ENCODE assay signal across 11 cellular contexts in genomic region chr4:130028552-130028951, GRCh38.
DNase-seq lines count a peak whose midpoint lies in the region; ATAC-seq and TF ChIP-seq lines count a peak whose summit lies in the region.
"Had no signal": no experiment of that assay in that cellular context is flagged by ENCODE, and none has a peak within 500 bp of the region (broad histone marks: within the 10 kb centered on the region; RNA-seq: fewer than 3 reads in every experiment).

No MANE protein-coding gene starts in this region.

- H3K36me3 ChIP-seq in DOHH2 (ENCODE audit: control insufficient read depth, low read length): no peaks in the 10 kb centered on the region
- no peaks in the 10 kb centered on the region for H3K36me3 ChIP-seq in OCI-LY3 (replicated peaks; ENCODE audit: low read depth, low read length)
- no peaks in the 10 kb centered on the region for H3K36me3 ChIP-seq in esophagus muscularis mucosa
- H3K36me3 ChIP-seq: MG63 had no signal

- no peak for TF ChIP-seq CTCF in DOHH2 (IDR thresholded peaks at IDR 0.05; ENCODE audit: low read depth, low read length, poor library complexity, severe bottlenecking)
- TF ChIP-seq CTCF in OCI-LY3 (IDR thresholded peaks at IDR 0.05; ENCODE audit: low read depth, low read length): no peak
- no peak for TF ChIP-seq CTCF in esophagus muscularis mucosa (IDR thresholded peaks at IDR 0.05)

- H3K9me3 ChIP-seq in DOHH2 (ENCODE audit: control insufficient read depth, insufficient read depth, low read length) (no peaks in the 10 kb centered on the region), OCI-LY3 (ENCODE audit: insufficient read depth, low read length) (no peaks in the 10 kb centered on the region), esophagus muscularis mucosa (no peaks in the 10 kb centered on the region), T-helper 17 cell (ENCODE audit: control insufficient read depth, low read length, poor library complexity, severe bottlenecking) (no peaks in the 10 kb centered on the region)
- H3K9me3 ChIP-seq: MG63 had no signal

- no peaks in the 10 kb centered on the region for H3K27me3 Mint-ChIP-seq in T-helper 17 cell

- H3K27ac ChIP-seq in DOHH2 (ENCODE audit: low read depth, low read length) (no peak overlapping the region), OCI-LY3 (ENCODE audit: low read length) (peak overlapping the region; percentile 16), esophagus muscularis mucosa (replicated peaks in 1 of 4) (no peak overlapping the region)

- no peaks in the 10 kb centered on the region for H3K36me3 Mint-ChIP-seq in T-helper 17 cell (ENCODE audit: low read depth)

- H3K9me2 ChIP-seq in DOHH2 (replicated peaks; ENCODE audit: control insufficient read depth, low read length): no peaks in the 10 kb centered on the region

- ATAC-seq in GM19468 (IDR thresholded peaks at IDR 0.05; ENCODE audit: extremely low read depth, unreplicated experiment) (peak; percentile 82), HG03103 (IDR thresholded peaks at IDR 0.05; ENCODE audit: low read depth, unreplicated experiment) (peak; percentile 96), T-helper 17 cell (no peak)

- H3K27me3 ChIP-seq in DOHH2 (ENCODE audit: control insufficient read depth, low read length): no peaks in the 10 kb centered on the region
- H3K27me3 ChIP-seq in OCI-LY3 (ENCODE audit: low read depth, low read length): no peaks in the 10 kb centered on the region
- no peaks in the 10 kb centered on the region for H3K27me3 ChIP-seq in esophagus muscularis mucosa
- H3K27me3 ChIP-seq: MG63 had no signal

- DNase-seq in esophagus muscularis mucosa (ENCODE audit: extremely low spot score) (no peak), T-helper 17 cell (no peak), SHP77 (lab: John Stamatoyannopoulos, UW) (no peak), GM03348 (ENCODE audit: low spot score) (no peak)
- DNase-seq: activated naive CD4-positive, alpha-beta T cell treated with Interleukin-2 at 50 U/mL for 16 hours; kidney; MG63 had no signal

- H3K4me3 ChIP-seq in DOHH2 (ENCODE audit: low read length): no peak overlapping the region
- H3K4me3 ChIP-seq in OCI-LY3 (ENCODE audit: low read length): peak overlapping the region; percentile 15
- H3K4me3 ChIP-seq in esophagus muscularis mucosa: no peak overlapping the region
- H3K4me3 ChIP-seq: MG63 had no signal

- 30% methylated on average over 3 of the region's 3 CpGs for WGBS in esophagus muscularis mucosa

- no peak overlapping the region for H3K4me3 Mint-ChIP-seq in T-helper 17 cell

- H3K79me2 ChIP-seq in DOHH2 (ENCODE audit: control insufficient read depth, low read length): no peaks in the 10 kb centered on the region
- H3K79me2 ChIP-seq in OCI-LY3 (ENCODE audit: low read length): no peaks in the 10 kb centered on the region

- no peaks in the 10 kb centered on the region for H3K4me1 Mint-ChIP-seq in T-helper 17 cell

- H3K4me2 ChIP-seq in DOHH2 (ENCODE audit: low read length) (peak overlapping the region; percentile 45), OCI-LY3 (ENCODE audit: low read length) (peak overlapping the region; percentile 59)

- H3K4me1 ChIP-seq in DOHH2 (ENCODE audit: control insufficient read depth, low read length): peaks cover 14% of the 10 kb centered on the region
- peaks cover 38% of the 10 kb centered on the region for H3K4me1 ChIP-seq in OCI-LY3 (ENCODE audit: low read length)
- H3K4me1 ChIP-seq in esophagus muscularis mucosa: no peaks in the 10 kb centered on the region

- no peak for TF ChIP-seq POLR2A in esophagus muscularis mucosa (IDR thresholded peaks at IDR 0.05; ENCODE audit: low read depth)

- no peak overlapping the region for H3K27ac Mint-ChIP-seq in T-helper 17 cell

- intact Hi-C loops in esophagus muscularis mucosa (cut with DNase I): no loop called here

- H2AFZ ChIP-seq in OCI-LY3 (ENCODE audit: low read depth, low read length): 0 out of 2 replicates have a peak overlapping the region, but pooled peaks have one; percentile 45

- H4K20me1 ChIP-seq in DOHH2 (ENCODE audit: control insufficient read depth, insufficient read depth, low read depth, low read length) (no peaks in the 10 kb centered on the region), OCI-LY3 (ENCODE audit: insufficient read depth, low read length) (no peaks in the 10 kb centered on the region)

- no peak for TF ChIP-seq EP300 in esophagus muscularis mucosa (IDR thresholded peaks at IDR 0.05)

- H3K9ac ChIP-seq in OCI-LY3 (ENCODE audit: low read length): no peak overlapping the region; the same call in 1 of the 2 replicates

- H3F3A ChIP-seq in DOHH2 (ENCODE audit: control insufficient read depth, insufficient read depth): no peaks in the 10 kb centered on the region
